In the genomic region with DNA sequence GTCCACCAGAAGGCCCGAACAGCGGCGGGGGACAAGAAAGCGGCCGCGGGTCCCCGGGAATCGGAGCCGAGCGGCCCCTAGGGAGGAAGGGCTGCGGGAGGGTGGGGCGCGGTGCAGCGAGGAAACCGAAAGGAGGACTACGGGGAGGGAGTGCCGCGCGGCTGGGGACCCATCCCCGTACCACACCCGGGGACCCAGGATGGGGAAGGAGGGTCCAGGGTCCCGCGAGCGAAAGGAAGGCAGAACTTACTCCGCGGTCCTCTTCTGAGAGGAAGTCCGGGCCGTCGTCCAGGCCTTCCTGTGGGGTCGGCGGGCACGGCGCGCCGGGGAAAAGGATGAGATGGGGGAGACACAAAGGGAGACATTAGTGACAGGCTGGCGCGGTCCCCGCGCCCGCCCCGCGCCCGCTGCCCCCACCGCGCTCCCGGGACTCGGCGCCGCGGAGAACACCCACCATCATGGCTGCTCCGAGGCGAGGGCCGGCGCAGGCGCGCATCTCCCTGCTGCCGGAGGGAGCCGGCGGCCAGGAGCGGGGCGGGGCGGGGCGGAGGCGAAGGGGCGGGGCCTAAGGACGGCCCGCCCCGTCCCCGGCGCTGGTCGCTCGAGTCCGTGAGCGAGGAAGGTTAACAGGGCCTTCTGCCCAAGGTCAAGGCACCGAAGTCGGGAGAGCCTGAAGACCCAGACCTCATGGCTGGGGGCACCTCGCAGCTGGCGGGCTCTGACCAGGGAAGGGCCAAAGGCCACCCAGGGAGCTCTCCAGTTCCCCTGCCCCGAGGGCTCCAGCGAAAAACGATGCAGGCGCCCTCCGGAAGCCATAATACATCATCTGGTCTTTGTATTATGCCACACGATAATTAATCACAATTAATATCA, we compare ENCODE assay signal across 1 cellular context.
A peak's percentile ranks its signal among the peaks of the same experiment; 100 is the strongest.
TF ChIP-seq lines count a peak whose summit lies in the region.

TSS of gene SNX6 (minus strand) at position 492 of the 873 bp plus-strand sequence. CDS start at position 460, 32 bp downstream.

TF ChIP-seq in HepG2, 621 proteins besides CTCF, POLR2A, EP300 and RAD21 (continued from another document and continues in another):
- TF ChIP-seq ZNF383 (CRISPR knock-in tag; IDR thresholded peaks at IDR 0.05; ENCODE audit: borderline replicate concordance) (peak; percentile 72; the same call in 1 of the 2 replicates), KLF11 (CRISPR knock-in tag; IDR thresholded peaks at IDR 0.05) (no peak), ZNF549 (CRISPR knock-in tag; IDR thresholded peaks at IDR 0.05) (no peak), ARID5B (CRISPR knock-in tag; IDR thresholded peaks at IDR 0.05) (peak; percentile 44), SP140L (CRISPR knock-in tag; IDR thresholded peaks at IDR 0.05; ENCODE audit: borderline replicate concordance) (no peak; the same call in 1 of the 2 replicates), CBFB (CRISPR knock-in tag; IDR thresholded peaks at IDR 0.05) (peak; percentile 84), NCOA2 (CRISPR knock-in tag; IDR thresholded peaks at IDR 0.05) (peak; percentile 34), ETV5 (CRISPR knock-in tag; IDR thresholded peaks at IDR 0.05; ENCODE audit: borderline replicate concordance) (peak; percentile 61), PCBP1 (IDR thresholded peaks at IDR 0.05; ENCODE audit: borderline replicate concordance, low read depth, low read length) (peak; percentile 96), IRF2 (CRISPR knock-in tag; IDR thresholded peaks at IDR 0.05) (peak; percentile 70; the same call in 1 of the 2 replicates), ZNF577 (CRISPR knock-in tag; IDR thresholded peaks at IDR 0.05; ENCODE audit: borderline replicate concordance, low read depth) (no peak), ZNF710 (CRISPR knock-in tag; IDR thresholded peaks at IDR 0.05; ENCODE audit: borderline replicate concordance) (no peak; the same call in 1 of the 2 replicates), TOE1 (CRISPR knock-in tag; IDR thresholded peaks at IDR 0.05) (no peak; the same call in 1 of the 2 replicates), ZNF597 (CRISPR knock-in tag; IDR thresholded peaks at IDR 0.05) (peak; percentile 76; the same call in 1 of the 2 replicates), ZNF234 (CRISPR knock-in tag; conservative IDR thresholded peaks at IDR 0.05) (peak; percentile 99), KAT8 (CRISPR knock-in tag; IDR thresholded peaks at IDR 0.05) (peak; percentile 76), ZBTB43 (CRISPR knock-in tag; conservative IDR thresholded peaks at IDR 0.05) (peak; percentile 85), IKZF1 (IDR thresholded peaks at IDR 0.05) (no peak), CSRNP2 (CRISPR knock-in tag; conservative IDR thresholded peaks at IDR 0.05; ENCODE audit: low read depth) (no peak), SAP130 (CRISPR knock-in tag; IDR thresholded peaks at IDR 0.05; ENCODE audit: low read depth) (peak; percentile 82), ZNF607 (CRISPR knock-in tag; IDR thresholded peaks at IDR 0.05; ENCODE audit: borderline replicate concordance) (peak; percentile 92), ZNF264 (CRISPR knock-in tag; IDR thresholded peaks at IDR 0.05) (peak; percentile 81; the same call in 1 of the 2 replicates), ZNF556 (CRISPR knock-in tag; IDR thresholded peaks at IDR 0.05; ENCODE audit: borderline replicate concordance) (peak; percentile 54), HMG20B (CRISPR knock-in tag; conservative IDR thresholded peaks at IDR 0.05) (peak; percentile 48), RELA (CRISPR knock-in tag; IDR thresholded peaks at IDR 0.05) (0 out of 2 replicates have a peak, but pooled peaks have one; percentile 54), ATF7-NPFF (CRISPR knock-in tag; IDR thresholded peaks at IDR 0.05; ENCODE audit: low read depth) (peak; percentile 75), ZNF557 (CRISPR knock-in tag; IDR thresholded peaks at IDR 0.05) (peak; percentile 79; the same call in 1 of the 2 replicates)
- TF ChIP-seq, protein P1, sequence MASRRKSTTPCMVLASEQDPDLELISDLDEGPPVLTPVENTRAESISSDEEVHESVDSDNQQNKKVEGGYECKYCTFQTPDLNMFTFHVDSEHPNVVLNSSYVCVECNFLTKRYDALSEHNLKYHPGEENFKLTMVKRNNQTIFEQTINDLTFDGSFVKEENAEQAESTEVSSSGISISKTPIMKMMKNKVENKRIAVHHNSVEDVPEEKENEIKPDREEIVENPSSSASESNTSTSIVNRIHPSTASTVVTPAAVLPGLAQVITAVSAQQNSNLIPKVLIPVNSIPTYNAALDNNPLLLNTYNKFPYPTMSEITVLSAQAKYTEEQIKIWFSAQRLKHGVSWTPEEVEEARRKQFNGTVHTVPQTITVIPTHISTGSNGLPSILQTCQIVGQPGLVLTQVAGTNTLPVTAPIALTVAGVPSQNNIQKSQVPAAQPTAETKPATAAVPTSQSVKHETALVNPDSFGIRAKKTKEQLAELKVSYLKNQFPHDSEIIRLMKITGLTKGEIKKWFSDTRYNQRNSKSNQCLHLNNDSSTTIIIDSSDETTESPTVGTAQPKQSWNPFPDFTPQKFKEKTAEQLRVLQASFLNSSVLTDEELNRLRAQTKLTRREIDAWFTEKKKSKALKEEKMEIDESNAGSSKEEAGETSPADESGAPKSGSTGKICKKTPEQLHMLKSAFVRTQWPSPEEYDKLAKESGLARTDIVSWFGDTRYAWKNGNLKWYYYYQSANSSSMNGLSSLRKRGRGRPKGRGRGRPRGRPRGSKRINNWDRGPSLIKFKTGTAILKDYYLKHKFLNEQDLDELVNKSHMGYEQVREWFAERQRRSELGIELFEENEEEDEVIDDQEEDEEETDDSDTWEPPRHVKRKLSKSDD (CRISPR knock-in tag; IDR thresholded peaks at IDR 0.05; ENCODE audit: low read depth) = peak; percentile 22; the same call in 1 of the 2 replicates
- TF ChIP-seq, protein P2, sequence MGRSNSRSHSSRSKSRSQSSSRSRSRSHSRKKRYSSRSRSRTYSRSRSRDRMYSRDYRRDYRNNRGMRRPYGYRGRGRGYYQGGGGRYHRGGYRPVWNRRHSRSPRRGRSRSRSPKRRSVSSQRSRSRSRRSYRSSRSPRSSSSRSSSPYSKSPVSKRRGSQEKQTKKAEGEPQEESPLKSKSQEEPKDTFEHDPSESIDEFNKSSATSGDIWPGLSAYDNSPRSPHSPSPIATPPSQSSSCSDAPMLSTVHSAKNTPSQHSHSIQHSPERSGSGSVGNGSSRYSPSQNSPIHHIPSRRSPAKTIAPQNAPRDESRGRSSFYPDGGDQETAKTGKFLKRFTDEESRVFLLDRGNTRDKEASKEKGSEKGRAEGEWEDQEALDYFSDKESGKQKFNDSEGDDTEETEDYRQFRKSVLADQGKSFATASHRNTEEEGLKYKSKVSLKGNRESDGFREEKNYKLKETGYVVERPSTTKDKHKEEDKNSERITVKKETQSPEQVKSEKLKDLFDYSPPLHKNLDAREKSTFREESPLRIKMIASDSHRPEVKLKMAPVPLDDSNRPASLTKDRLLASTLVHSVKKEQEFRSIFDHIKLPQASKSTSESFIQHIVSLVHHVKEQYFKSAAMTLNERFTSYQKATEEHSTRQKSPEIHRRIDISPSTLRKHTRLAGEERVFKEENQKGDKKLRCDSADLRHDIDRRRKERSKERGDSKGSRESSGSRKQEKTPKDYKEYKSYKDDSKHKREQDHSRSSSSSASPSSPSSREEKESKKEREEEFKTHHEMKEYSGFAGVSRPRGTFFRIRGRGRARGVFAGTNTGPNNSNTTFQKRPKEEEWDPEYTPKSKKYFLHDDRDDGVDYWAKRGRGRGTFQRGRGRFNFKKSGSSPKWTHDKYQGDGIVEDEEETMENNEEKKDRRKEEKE (IDR thresholded peaks at IDR 0.05) = no peak
- TF ChIP-seq, protein P3, sequence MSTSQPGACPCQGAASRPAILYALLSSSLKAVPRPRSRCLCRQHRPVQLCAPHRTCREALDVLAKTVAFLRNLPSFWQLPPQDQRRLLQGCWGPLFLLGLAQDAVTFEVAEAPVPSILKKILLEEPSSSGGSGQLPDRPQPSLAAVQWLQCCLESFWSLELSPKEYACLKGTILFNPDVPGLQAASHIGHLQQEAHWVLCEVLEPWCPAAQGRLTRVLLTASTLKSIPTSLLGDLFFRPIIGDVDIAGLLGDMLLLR (CRISPR knock-in tag; IDR thresholded peaks at IDR 0.05) = peak; percentile 7
- TF ChIP-seq, protein P4, sequence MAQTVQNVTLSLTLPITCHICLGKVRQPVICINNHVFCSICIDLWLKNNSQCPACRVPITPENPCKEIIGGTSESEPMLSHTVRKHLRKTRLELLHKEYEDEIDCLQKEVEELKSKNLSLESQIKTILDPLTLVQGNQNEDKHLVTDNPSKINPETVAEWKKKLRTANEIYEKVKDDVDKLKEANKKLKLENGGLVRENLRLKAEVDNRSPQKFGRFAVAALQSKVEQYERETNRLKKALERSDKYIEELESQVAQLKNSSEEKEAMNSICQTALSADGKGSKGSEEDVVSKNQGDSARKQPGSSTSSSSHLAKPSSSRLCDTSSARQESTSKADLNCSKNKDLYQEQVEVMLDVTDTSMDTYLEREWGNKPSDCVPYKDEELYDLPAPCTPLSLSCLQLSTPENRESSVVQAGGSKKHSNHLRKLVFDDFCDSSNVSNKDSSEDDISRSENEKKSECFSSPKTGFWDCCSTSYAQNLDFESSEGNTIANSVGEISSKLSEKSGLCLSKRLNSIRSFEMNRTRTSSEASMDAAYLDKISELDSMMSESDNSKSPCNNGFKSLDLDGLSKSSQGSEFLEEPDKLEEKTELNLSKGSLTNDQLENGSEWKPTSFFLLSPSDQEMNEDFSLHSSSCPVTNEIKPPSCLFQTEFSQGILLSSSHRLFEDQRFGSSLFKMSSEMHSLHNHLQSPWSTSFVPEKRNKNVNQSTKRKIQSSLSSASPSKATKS (CRISPR knock-in tag; IDR thresholded peaks at IDR 0.05) = no peak
